ENCODE assay signal across 8 cellular contexts in the genomic region with DNA sequence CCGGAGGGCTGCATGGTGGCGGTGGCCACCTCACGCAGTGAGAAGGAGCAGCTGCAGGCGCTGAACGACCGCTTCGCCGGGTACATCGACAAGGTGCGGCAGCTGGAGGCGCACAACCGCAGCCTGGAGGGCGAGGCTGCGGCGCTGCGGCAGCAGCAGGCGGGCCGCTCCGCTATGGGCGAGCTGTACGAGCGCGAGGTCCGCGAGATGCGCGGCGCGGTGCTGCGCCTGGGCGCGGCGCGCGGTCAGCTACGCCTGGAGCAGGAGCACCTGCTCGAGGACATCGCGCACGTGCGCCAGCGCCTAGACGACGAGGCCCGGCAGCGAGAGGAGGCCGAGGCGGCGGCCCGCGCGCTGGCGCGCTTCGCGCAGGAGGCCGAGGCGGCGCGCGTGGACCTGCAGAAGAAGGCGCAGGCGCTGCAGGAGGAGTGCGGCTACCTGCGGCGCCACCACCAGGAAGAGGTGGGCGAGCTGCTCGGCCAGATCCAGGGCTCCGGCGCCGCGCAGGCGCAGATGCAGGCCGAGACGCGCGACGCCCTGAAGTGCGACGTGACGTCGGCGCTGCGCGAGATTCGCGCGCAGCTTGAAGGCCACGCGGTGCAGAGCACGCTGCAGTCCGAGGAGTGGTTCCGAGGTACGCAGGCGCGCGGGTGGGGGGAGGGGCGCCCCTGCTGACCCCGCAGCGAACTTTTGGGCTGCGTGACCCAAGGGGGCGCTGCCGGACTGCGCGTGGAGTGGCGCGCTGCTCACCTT. TPM values are rescaled to one million over a fixed set of nuclear protein-coding genes. Genes with fewer than 3 reads are reported as not detected.
DNase-seq lines count a peak whose midpoint lies in the region; ATAC-seq and TF ChIP-seq lines count a peak whose summit lies in the region.

No MANE protein-coding gene starts in this region.

- H3K27ac ChIP-seq in endodermal cell (ENCODE audit: low read depth, low read length) = no peak overlapping the region
- H3K27ac ChIP-seq in upper lobe of left lung = no peak overlapping the region

- no peak for TF ChIP-seq POLR2A in upper lobe of left lung (IDR thresholded peaks at IDR 0.05)

- H3K36me3 Mint-ChIP-seq in activated B cell treated with CpG ODN at 0.5 μM for 24 hours (ENCODE audit: low read depth) = no peaks in the 10 kb centered on the region
- H3K36me3 Mint-ChIP-seq in endodermal cell (ENCODE audit: low read depth) = no peaks in the 10 kb centered on the region
- peaks cover 2 to 5% (median 3%) of the 10 kb centered on the region in 3 donors for H3K36me3 Mint-ChIP-seq in naive thymus-derived CD8-positive, alpha-beta T cell

- TF ChIP-seq CTCF in GM10266 (IDR thresholded peaks at IDR 0.05; ENCODE audit: control insufficient read depth, insufficient read depth, low read depth, missing control alignments) (peak; percentile 19), activated B cell treated with CpG ODN at 0.5 μM for 24 hours (IDR thresholded peaks at IDR 0.05) (no peak), endodermal cell (conservative IDR thresholded peaks at IDR 0.05) (peak; percentile 54), upper lobe of left lung (IDR thresholded peaks at IDR 0.05) (peak in 1 of 6 experiments; percentile 3)

- H3K9ac ChIP-seq in endodermal cell (ENCODE audit: extremely low read depth, low read length, poor library complexity, severe bottlenecking) = peak overlapping the region; percentile 47

- H3K9me3 Mint-ChIP-seq in activated B cell treated with CpG ODN at 0.5 μM for 24 hours (no peaks in the 10 kb centered on the region), endodermal cell (peaks cover 9% of the 10 kb centered on the region)
- peaks cover 0 to 2% (median 0%) of the 10 kb centered on the region in 9 donors for H3K9me3 Mint-ChIP-seq in naive thymus-derived CD8-positive, alpha-beta T cell

- DNase-seq in GM10266 (ENCODE audit: extremely low spot score) = peak; percentile 91
- DNase-seq in activated B cell treated with CpG ODN at 0.5 μM for 24 hours = no peak
- peak; percentile 81 for DNase-seq in endodermal cell
- DNase-seq in naive thymus-derived CD8-positive, alpha-beta T cell = peak in 4 of 10 donors; percentile 17 to 33 (median 28)
- DNase-seq in upper lobe of left lung = peak in 1 of 2 donors; percentile 90
- DNase-seq in NCI-H128 (lab: John Stamatoyannopoulos, UW; ENCODE audit: unreplicated experiment) = no peak
- DNase-seq in ureter (ENCODE audit: low spot score) = no peak

- H3K27me3 ChIP-seq in endodermal cell (ENCODE audit: control insufficient read depth, insufficient read depth, low read length, poor library complexity, severe bottlenecking) (peaks cover 62% of the 10 kb centered on the region), upper lobe of left lung (peaks cover 4 to 35% (median 25%) of the 10 kb centered on the region in 4 donors)

- H3K4me1 Mint-ChIP-seq in activated B cell treated with CpG ODN at 0.5 μM for 24 hours (peaks cover 29% of the 10 kb centered on the region), endodermal cell (peaks cover 16% of the 10 kb centered on the region)
- peaks cover 10 to 26% (median 20%) of the 10 kb centered on the region in 4 donors for H3K4me1 Mint-ChIP-seq in naive thymus-derived CD8-positive, alpha-beta T cell

- H3K4me1 ChIP-seq in endodermal cell (ENCODE audit: control insufficient read depth, insufficient read depth, low read length) (no peaks in the 10 kb centered on the region), upper lobe of left lung (peaks cover 11 to 22% (median 16%) of the 10 kb centered on the region in 4 donors)

- intact Hi-C loops in activated B cell treated with CpG ODN at 0.5 μM for 24 hours (cut with micrococcal nuclease) = no loop called here

- CTCF ChIA-PET in activated B cell treated with CpG ODN at 0.5 μM for 24 hours (lab: Charles Lee) = interaction anchor here (1.4 kb wide), 1 partner anchor 117 kb away, joined by 4 read pairs; no protein-coding TSS in a partner anchor

- H3K27me3 Mint-ChIP-seq in activated B cell treated with CpG ODN at 0.5 μM for 24 hours (peaks cover 39% of the 10 kb centered on the region), endodermal cell (ENCODE audit: insufficient read depth) (peaks cover 65% of the 10 kb centered on the region)
- H3K27me3 Mint-ChIP-seq in naive thymus-derived CD8-positive, alpha-beta T cell = peaks cover 14 to 53% (median 39%) of the 10 kb centered on the region in 5 donors

- H3K36me3 ChIP-seq in endodermal cell (ENCODE audit: control insufficient read depth, insufficient read depth, low read length) (no peaks in the 10 kb centered on the region), upper lobe of left lung (no peaks in the 10 kb centered on the region)

- TF ChIP-seq EP300 in upper lobe of left lung (IDR thresholded peaks at IDR 0.05) = no peak

- H3K27ac Mint-ChIP-seq in activated B cell treated with CpG ODN at 0.5 μM for 24 hours (no peak overlapping the region), endodermal cell (no peak overlapping the region)
- peak overlapping the region in 1 of 10 donors; percentile 29 for H3K27ac Mint-ChIP-seq in naive thymus-derived CD8-positive, alpha-beta T cell

- POLR2A ChIA-PET in activated B cell treated with CpG ODN at 0.5 μM for 24 hours (lab: Charles Lee) = interaction anchor here (0.6 kb wide), 1 partner anchor 16 kb away, joined by 3 read pairs; no protein-coding TSS in a partner anchor
- POLR2A ChIA-PET in naive thymus-derived CD8-positive, alpha-beta T cell (lab: Charles Lee) = interaction anchor here (0.7 kb wide), 2 partner anchors 108 to 276 kb away, joined by 3 to 4 read pairs; no protein-coding TSS in a partner anchor

- H3K4me3 Mint-ChIP-seq in activated B cell treated with CpG ODN at 0.5 μM for 24 hours = peak overlapping the region; percentile 46
- H3K4me3 Mint-ChIP-seq in endodermal cell = peak overlapping the region; percentile 55
- H3K4me3 Mint-ChIP-seq in naive thymus-derived CD8-positive, alpha-beta T cell = peak overlapping the region in 5 of 10 donors; percentile 39 to 77 (median 61)

- H3K9me3 ChIP-seq in endodermal cell (ENCODE audit: control insufficient read depth, low read length) (no peaks in the 10 kb centered on the region), upper lobe of left lung (no peaks in the 10 kb centered on the region)

- ATAC-seq in activated B cell treated with CpG ODN at 0.5 μM for 24 hours (ENCODE audit: low read depth) = no peak
- peak; percentile 47 to 78 for ATAC-seq in naive thymus-derived CD8-positive, alpha-beta T cell
- ATAC-seq in upper lobe of left lung (ENCODE audit: low FRiP score in 2 of 2) = peak in 1 of 2 donors; percentile 63
- ATAC-seq in GM21423 (IDR thresholded peaks at IDR 0.05; ENCODE audit: unreplicated experiment) = no peak

- WGBS in endodermal cell (ENCODE audit: insufficient coverage in 1 of 2, insufficient read length in 1 of 2), 2 experiments = 4 to 6% methylated on average over 38 to 107 of the region's 107 CpGs
- WGBS in upper lobe of left lung, 2 donors = 12% methylated on average over 46 of the region's 107 CpGs; no CpG with 5 or more reads in 1 of the 2 donors

- peak overlapping the region; percentile 81 for H3K4me3 ChIP-seq in endodermal cell (ENCODE audit: low read length)
- peak overlapping the region in 3 of 4 donors; percentile 11 to 39 (median 30) for H3K4me3 ChIP-seq in upper lobe of left lung

RNA-seq across cellular contexts. Expression of a gene that starts 0.7 kb away (rescaled TPM):
- total RNA-seq in activated B cell treated with CpG ODN at 0.5 μM for 24 hours (0.15 and 0.20 TPM in 2 replicates), endodermal cell (1 to 10 TPM in 1 of 2 donors, under 1 TPM in 1; 0.92 to 1.7 TPM), upper lobe of left lung (under 1 TPM in 3 of 6 donors, not detected in 3; 0.26 to 0.94 (median 0.46) TPM), ureter (0.86 TPM)
- 1.8 TPM for polyA plus RNA-seq in endodermal cell (2013, experiment 1 of 2)
- 1.9 TPM for polyA plus RNA-seq in endodermal cell (2013, experiment 2 of 2)
- under 1 TPM; 0.31 to 0.47 TPM for total RNA-seq in naive thymus-derived CD8-positive, alpha-beta T cell
- polyA plus RNA-seq in naive thymus-derived CD8-positive, alpha-beta T cell = under 1 TPM; 0.27 to 0.67 (median 0.52) TPM

RNA-seq across cellular contexts. Expression of a gene that starts 42.3 kb away (rescaled TPM):
- total RNA-seq in activated B cell treated with CpG ODN at 0.5 μM for 24 hours (not detected in 2 replicates), endodermal cell (not detected), upper lobe of left lung (not detected), ureter (not detected)
- not detected for polyA plus RNA-seq in endodermal cell (2013, experiment 1 of 2)
- not detected for polyA plus RNA-seq in endodermal cell (2013, experiment 2 of 2)
- not detected for total RNA-seq in naive thymus-derived CD8-positive, alpha-beta T cell
- under 1 TPM in 1 of 3 donors, not detected in 2; 0.11 TPM for polyA plus RNA-seq in naive thymus-derived CD8-positive, alpha-beta T cell

Comparison
In these comparisons a context has a peak if more than half of its experiments do, and no peak if none do; other contexts are left out.
1. DNase-seq: peak in GM10266 (single experiment) and endodermal cell (single experiment); none in activated B cell treated with CpG ODN at 0.5 μM for 24 hours (single experiment), NCI-H128 (single experiment) and ureter (single experiment).
2. ATAC-seq: peak in naive thymus-derived CD8-positive, alpha-beta T cell (2 of 2); none in activated B cell treated with CpG ODN at 0.5 μM for 24 hours (single experiment) and GM21423 (single experiment).